ENCODE assay signal across 23 cellular contexts in the genomic region with DNA sequence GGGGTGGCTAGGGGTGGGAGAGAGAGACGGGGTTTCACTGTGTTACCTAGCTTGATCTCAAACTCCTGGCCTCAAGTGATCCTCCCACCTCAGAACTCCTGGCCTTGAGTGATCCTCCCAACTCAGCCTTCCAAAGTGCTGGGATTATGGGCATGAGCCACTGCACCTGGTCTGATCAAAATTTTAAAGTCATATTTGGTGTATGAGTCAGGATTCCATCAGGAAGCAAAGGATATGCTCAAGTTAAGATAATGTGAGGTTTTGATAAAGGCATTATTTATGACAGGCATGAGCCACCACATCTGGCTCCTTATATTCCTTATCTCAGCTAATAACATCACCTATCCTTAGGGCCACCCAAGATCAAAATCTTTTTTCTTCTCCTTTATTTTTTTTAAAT.
DNase-seq lines count a peak whose midpoint lies in the region; ATAC-seq, FAIRE-seq and TF ChIP-seq lines count a peak whose summit lies in the region.
"Had no signal": no experiment of that assay in that cellular context is flagged by ENCODE, and none has a peak within 500 bp of the region (broad histone marks: within the 10 kb centered on the region; RNA-seq: fewer than 3 reads in every experiment).

No MANE protein-coding gene starts in this region.

- H3K4me2 ChIP-seq in PC-3 (ENCODE audit: low read length) = no peak overlapping the region
- no peak overlapping the region for H3K4me2 ChIP-seq in astrocyte (ENCODE audit: low read length)
- H3K4me2 ChIP-seq: BLaER1 had no signal

- no peaks in the 10 kb centered on the region for H3K9me3 ChIP-seq in PC-3 (ENCODE audit: low read length)
- H3K9me3 ChIP-seq in astrocyte (ENCODE audit: insufficient read depth, low read depth, low read length) = peaks cover 4% of the 10 kb centered on the region
- peaks cover 0 to 5% (median 0%) of the 10 kb centered on the region in 8 donors for H3K9me3 ChIP-seq in spleen
- H3K9me3 ChIP-seq: BLaER1, HAP-1 had no signal

- H3K27me3 ChIP-seq in PC-3 (ENCODE audit: low read length) = no peaks in the 10 kb centered on the region
- H3K27me3 ChIP-seq in astrocyte (ENCODE audit: insufficient read depth, low read length) = no peaks in the 10 kb centered on the region
- H3K27me3 ChIP-seq in spleen (replicated peaks in 1 of 7) = no peaks in the 10 kb centered on the region
- H3K27me3 ChIP-seq: BLaER1 had no signal

- H3K27ac ChIP-seq in C4-2B (peak overlapping the region; percentile 30; the same call in 1 of the 2 replicates), PC-3 (ENCODE audit: low read length) (no peak overlapping the region), astrocyte (ENCODE audit: low read depth, low read length) (no peak overlapping the region), spleen (no peak overlapping the region)
- H3K27ac ChIP-seq: 22Rv1, BLaER1 had no signal

- H3K4me1 Mint-ChIP-seq in astrocyte (ENCODE audit: low read depth, unreplicated experiment) = no peaks in the 10 kb centered on the region
- H3K4me1 Mint-ChIP-seq: B cell; CD14-positive monocyte; CD8-positive, alpha-beta memory T cell had no signal

- no peaks in the 10 kb centered on the region for H3K79me2 ChIP-seq in PC-3 (ENCODE audit: low read length)
- no peaks in the 10 kb centered on the region for H3K79me2 ChIP-seq in astrocyte (ENCODE audit: insufficient read depth, low read length)

- no peak for TF ChIP-seq POLR2A in spleen (IDR thresholded peaks at IDR 0.05)

- WGBS in spleen, 5 donors = 68 to 86% (median 79%) methylated on average over 1 of the region's 1 CpG

- H2AFZ ChIP-seq in PC-3 (ENCODE audit: low read length) (no peak overlapping the region), astrocyte (ENCODE audit: low read depth, low read length) (no peak overlapping the region)

- FAIRE-seq in astrocyte (lab: Jason Lieb, UNC) = no peak
- FAIRE-seq: A204.1, D721Med, GM12892, H54 had no signal

- intact Hi-C loops in PC-3 (cut with micrococcal nuclease) (loop anchor here (2.0 to 10.0 kb wide), 3 partner anchors 22 to 246 kb away; no protein-coding TSS in a partner anchor), spleen (cut with DNase I; ENCODE audit: low total_unique reads) (no loop called here)

- H3K4me1 ChIP-seq in PC-3 (ENCODE audit: insufficient read depth, low read length) = peaks cover 11% of the 10 kb centered on the region; the same call in 1 of the 2 replicates
- H3K4me1 ChIP-seq in astrocyte (ENCODE audit: insufficient read depth, low read length) = no peaks in the 10 kb centered on the region
- H3K4me1 ChIP-seq in spleen = no peaks in the 10 kb centered on the region
- H3K4me1 ChIP-seq: BLaER1, HAP-1 had no signal

- no peaks in the 10 kb centered on the region for H3K36me3 Mint-ChIP-seq in astrocyte (ENCODE audit: low read depth, unreplicated experiment)
- H3K36me3 Mint-ChIP-seq: CD14-positive monocyte had no signal

- BruUV-seq in PC-3 (replicated peaks; lab: Mats Ljungman, UMichigan) = no TSS peak

- H3K9me2 ChIP-seq in PC-3 (replicated peaks; ENCODE audit: low read length) = no peaks in the 10 kb centered on the region

- CTCF ChIA-PET in PC-3 (lab: Charles Lee) = interaction anchor here (0.7 kb wide), 1 partner anchor 390 kb away, joined by 3 read pairs; no protein-coding TSS in a partner anchor

- POLR2A ChIA-PET in PC-3 (lab: Charles Lee; ENCODE audit: unreplicated experiment) = no interaction called here

- H3K36me3 ChIP-seq in PC-3 (ENCODE audit: low read depth, low read length) (no peaks in the 10 kb centered on the region), astrocyte (ENCODE audit: insufficient read depth, low read length) (no peaks in the 10 kb centered on the region), spleen (no peaks in the 10 kb centered on the region)
- H3K36me3 ChIP-seq: BLaER1, HAP-1 had no signal

- no peaks in the 10 kb centered on the region for H3F3A ChIP-seq in PC-3 (ENCODE audit: low read length, unreplicated experiment)

- H3K27ac Mint-ChIP-seq in astrocyte (ENCODE audit: unreplicated experiment) = no peak overlapping the region
- H3K27ac Mint-ChIP-seq: B cell; CD14-positive monocyte; CD4-positive, alpha-beta T cell; CD8-positive, alpha-beta memory T cell; HFFc6 had no signal

- H3K9me3 Mint-ChIP-seq in astrocyte (ENCODE audit: unreplicated experiment) = peaks cover 2% of the 10 kb centered on the region
- H3K9me3 Mint-ChIP-seq: CD4-positive, alpha-beta T cell; HFFc6 had no signal

- H3K9ac ChIP-seq in PC-3 (ENCODE audit: low read length) = no peak overlapping the region
- no peak overlapping the region for H3K9ac ChIP-seq in astrocyte (ENCODE audit: low read length)
- H3K9ac ChIP-seq: BLaER1 had no signal

- ATAC-seq in PC-3 = peak; percentile 84
- ATAC-seq in GM21825 (IDR thresholded peaks at IDR 0.05; ENCODE audit: unreplicated experiment) = no peak
- no peak for ATAC-seq in HG02763 (IDR thresholded peaks at IDR 0.05; ENCODE audit: unreplicated experiment)

- DNase-seq in HT1080 (ENCODE audit: low read depth) = peak; percentile 5
- DNase-seq in PC-3 = peak; percentile 59
- DNase-seq in astrocyte (ENCODE audit: low read depth) = peak; percentile 20
- no peak for DNase-seq in spleen
- DNase-seq in activated effector memory CD4-positive, alpha-beta T cell treated with anti-CD3 and anti-CD28 coated beads, Interleukin-2, amount 50 U/mL, for 16 hours = no peak
- DNase-seq: CD4-positive, alpha-beta T cell; CD8-positive, alpha-beta memory T cell; DMS 273 treated with DMSO at 0.1 percent for 48 hours; DMS79; GOT3; HFFc6 had no signal

- H3K4me3 Mint-ChIP-seq in astrocyte (ENCODE audit: unreplicated experiment) = no peak overlapping the region
- H3K4me3 Mint-ChIP-seq: B cell; CD14-positive monocyte; CD4-positive, alpha-beta T cell; CD8-positive, alpha-beta memory T cell; HFFc6 had no signal

- no peak for TF ChIP-seq CTCF in C4-2B (conservative IDR thresholded peaks at IDR 0.05)
- TF ChIP-seq CTCF in PC-3 (conservative IDR thresholded peaks at IDR 0.05; ENCODE audit: low read depth, low read length) = no peak
- TF ChIP-seq CTCF in astrocyte (IDR thresholded peaks at IDR 0.05; ENCODE audit: insufficient read depth, low read depth, low read length) = no peak
- TF ChIP-seq CTCF in spleen (IDR thresholded peaks at IDR 0.05 in 8 of 11, conservative IDR thresholded peaks at IDR 0.05 in 3 of 11) = no peak

- H3K4me3 ChIP-seq in PC-3 (ENCODE audit: low read length) (no peak overlapping the region), astrocyte (ENCODE audit: insufficient read depth, low read depth, low read length) (no peak overlapping the region), spleen (no peak overlapping the region)
- H3K4me3 ChIP-seq: BLaER1, HAP-1 had no signal

- H3K27me3 Mint-ChIP-seq in astrocyte (ENCODE audit: low read depth, unreplicated experiment) = no peaks in the 10 kb centered on the region
- H3K27me3 Mint-ChIP-seq: B cell; CD4-positive, alpha-beta T cell; CD8-positive, alpha-beta memory T cell had no signal

- no peaks in the 10 kb centered on the region for H4K20me1 ChIP-seq in PC-3 (ENCODE audit: low read length)
- H4K20me1 ChIP-seq in astrocyte (ENCODE audit: insufficient read depth, low read length) = no peaks in the 10 kb centered on the region
- H4K20me1 ChIP-seq: BLaER1 had no signal

Comparison
In these comparisons a context has a peak if more than half of its experiments do, and no peak if none do; other contexts are left out.
1. DNase-seq: peak in HT1080 (single experiment), PC-3 (single experiment) and astrocyte (single experiment); none in spleen (single experiment) and activated effector memory CD4-positive, alpha-beta T cell treated with anti-CD3 and anti-CD28 coated beads, Interleukin-2, amount 50 U/mL, for 16 hours (single experiment).